Comparison of ENCODE assay signal across 8 cellular contexts in genomic region chr1:117093870-117094621, GRCh38. TPM values are rescaled to one million over a fixed set of nuclear protein-coding genes. Genes with fewer than 3 reads are reported as not detected.
DNase-seq lines count a peak whose midpoint lies in the region; ATAC-seq and TF ChIP-seq lines count a peak whose summit lies in the region.

No MANE protein-coding gene starts in this region.

- no peaks in the 10 kb centered on the region for H3K4me1 Mint-ChIP-seq in central memory CD8-positive, alpha-beta T cell

- ATAC-seq in GM18867 (IDR thresholded peaks at IDR 0.05; ENCODE audit: unreplicated experiment) (peak; percentile 75), HG03095 (IDR thresholded peaks at IDR 0.05; ENCODE audit: unreplicated experiment) (peak; percentile 79), mucosa of descending colon (peak; percentile 77), GM21619 (IDR thresholded peaks at IDR 0.05; ENCODE audit: unreplicated experiment) (no peak)
- peak; percentile 60 for ATAC-seq in central memory CD8-positive, alpha-beta T cell (replicated peaks; ENCODE audit: extremely low read depth, poor library complexity, severe bottlenecking)

- no peak overlapping the region for H3K4me3 Mint-ChIP-seq in central memory CD8-positive, alpha-beta T cell

- no peaks in the 10 kb centered on the region for H3K4me1 ChIP-seq in mucosa of descending colon (ENCODE audit: low read depth)

- no peaks in the 10 kb centered on the region for H3K9me3 Mint-ChIP-seq in central memory CD8-positive, alpha-beta T cell

- no peak for TF ChIP-seq CTCF in mucosa of descending colon (IDR thresholded peaks at IDR 0.05)

- H3K27me3 Mint-ChIP-seq in central memory CD8-positive, alpha-beta T cell, result no peaks in the 10 kb centered on the region

- H3K36me3 Mint-ChIP-seq in central memory CD8-positive, alpha-beta T cell (ENCODE audit: insufficient read depth), result peaks cover 23% of the 10 kb centered on the region

- intact Hi-C loops in mucosa of descending colon (cut with DNase I, micrococcal nuclease), result no loop called here

- DNase-seq in AML-193 (lab: John Stamatoyannopoulos, UW), result peak; percentile 14 to 37
- DNase-seq in RPMI8226, result peak; percentile 16
- DNase-seq in central memory CD8-positive, alpha-beta T cell (ENCODE audit: low spot score in 2 of 2), result no peak
- DNase-seq in mucosa of descending colon, result no peak
- DNase-seq in effector CD8-positive, alpha-beta T cell (lab: John Stamatoyannopoulos, UW), result no peak

- H3K27ac Mint-ChIP-seq in central memory CD8-positive, alpha-beta T cell (ENCODE audit: low read depth), result no peak overlapping the region

- H3K9me3 ChIP-seq in mucosa of descending colon, result no peaks in the 10 kb centered on the region

- H3K36me3 ChIP-seq in mucosa of descending colon (ENCODE audit: low read depth), result no peaks in the 10 kb centered on the region

- no peak overlapping the region for H3K4me3 ChIP-seq in mucosa of descending colon

RNA-seq across cellular contexts. Expression of gene TRIM45, which starts 27.5 kb away (rescaled TPM):
- 1 to 10 TPM; 2.0 to 2.9 (median 2.5) TPM for total RNA-seq in mucosa of descending colon

RNA-seq across cellular contexts. Expression of gene TTF2, which starts 33.9 kb away (rescaled TPM):
- total RNA-seq in mucosa of descending colon, result 10 to 100 TPM; 21.5 to 35.4 (median 30.2) TPM

Comparison
In these comparisons a context has a peak if more than half of its experiments do, and no peak if none do; other contexts are left out.
1. DNase-seq: peak in AML-193 (2 of 2) and RPMI8226 (single experiment); none in central memory CD8-positive, alpha-beta T cell (0 of 2), mucosa of descending colon (0 of 3) and effector CD8-positive, alpha-beta T cell (single experiment).